In genomic region chr1:226436855-226437491, GRCh38 we compare ENCODE assay signal across 15 cellular contexts. TPM values are rescaled to one million over a fixed set of nuclear protein-coding genes. Genes with fewer than 3 reads are reported as not detected.
DNase-seq lines count a peak whose midpoint lies in the region; ATAC-seq and TF ChIP-seq lines count a peak whose summit lies in the region.
"Had no signal": no experiment of that assay in that cellular context is flagged by ENCODE, and none has a peak within 500 bp of the region (broad histone marks: within the 10 kb centered on the region; RNA-seq: fewer than 3 reads in every experiment).

No MANE protein-coding gene starts in this region.

- H3K9me3 ChIP-seq in SK-N-SH (no peaks in the 10 kb centered on the region), transverse colon (no peaks in the 10 kb centered on the region), endodermal cell (ENCODE audit: control insufficient read depth, low read length) (no peaks in the 10 kb centered on the region)
- H3K9me3 ChIP-seq: adrenal gland, lower lobe of right lung had no signal

- no peaks in the 10 kb centered on the region for H3F3A ChIP-seq in SK-N-SH (replicated peaks; ENCODE audit: insufficient read depth)

- H3K27ac ChIP-seq in SK-N-SH (ENCODE audit: low read depth in 2 of 2, low read length in 1 of 2) (no peak overlapping the region), transverse colon (no peak overlapping the region), endodermal cell (ENCODE audit: low read depth, low read length) (no peak overlapping the region)
- H3K27ac ChIP-seq: adrenal gland, lower lobe of right lung had no signal

- H3K9ac ChIP-seq in SK-N-SH = no peak overlapping the region
- no peak overlapping the region for H3K9ac ChIP-seq in endodermal cell (ENCODE audit: extremely low read depth, low read length, poor library complexity, severe bottlenecking)

- H4K20me1 ChIP-seq in SK-N-SH (ENCODE audit: insufficient read depth) = no peaks in the 10 kb centered on the region

- no peaks in the 10 kb centered on the region for H3K36me3 Mint-ChIP-seq in activated B cell treated with CpG ODN at 0.5 μM for 24 hours (ENCODE audit: low read depth)
- H3K36me3 Mint-ChIP-seq in endodermal cell (ENCODE audit: low read depth) = no peaks in the 10 kb centered on the region

- H3K4me1 ChIP-seq in SK-N-SH (ENCODE audit: control insufficient read depth in 1 of 2, insufficient read depth in 2 of 2, low read depth in 1 of 2, low read length in 1 of 2) (no peaks in the 10 kb centered on the region; a peak in 1 of 4 replicates), transverse colon (no peaks in the 10 kb centered on the region), endodermal cell (ENCODE audit: control insufficient read depth, insufficient read depth, low read length) (no peaks in the 10 kb centered on the region)
- H3K4me1 ChIP-seq: adrenal gland, lower lobe of right lung had no signal

- POLR2A ChIA-PET in SK-N-SH (lab: Yijun Ruan, JAX) = no interaction called here
- POLR2A ChIA-PET in activated B cell treated with CpG ODN at 0.5 μM for 24 hours (lab: Charles Lee) = interaction anchor here (0.6 to 1.1 kb wide), 3 partner anchors 8 to 355 kb away, joined by 3 read pairs; no protein-coding TSS in a partner anchor

- no peaks in the 10 kb centered on the region for H3K9me2 ChIP-seq in SK-N-SH

- no peaks in the 10 kb centered on the region for H3K36me3 ChIP-seq in SK-N-SH (replicated peaks in 1 of 2; ENCODE audit: control insufficient read depth in 1 of 2, insufficient read depth in 2 of 2, low read length in 1 of 2)
- no peaks in the 10 kb centered on the region for H3K36me3 ChIP-seq in transverse colon
- H3K36me3 ChIP-seq in endodermal cell (ENCODE audit: control insufficient read depth, insufficient read depth, low read length) = no peaks in the 10 kb centered on the region
- H3K36me3 ChIP-seq: adrenal gland, lower lobe of right lung had no signal

- TF ChIP-seq POLR2A in transverse colon (IDR thresholded peaks at IDR 0.05) = no peak

- no peak overlapping the region for H2AFZ ChIP-seq in SK-N-SH (ENCODE audit: low read depth)

- no peaks in the 10 kb centered on the region; the same call in 1 of the 2 replicates for H3K27me3 ChIP-seq in SK-N-SH (ENCODE audit: insufficient read depth)
- H3K27me3 ChIP-seq in transverse colon = peaks cover 6% of the 10 kb centered on the region
- H3K27me3 ChIP-seq in endodermal cell (ENCODE audit: control insufficient read depth, insufficient read depth, low read length, poor library complexity, severe bottlenecking) = no peaks in the 10 kb centered on the region

- H3K4me1 Mint-ChIP-seq in activated B cell treated with CpG ODN at 0.5 μM for 24 hours = peaks cover 39% of the 10 kb centered on the region
- no peaks in the 10 kb centered on the region for H3K4me1 Mint-ChIP-seq in endodermal cell

- CTCF ChIA-PET in SK-N-SH (lab: Yijun Ruan, JAX) (interaction anchor here (1.2 to 4.0 kb wide), 3 partner anchors 12 to 190 kb away, joined by 4 to 17 read pairs (median 4); no protein-coding TSS in a partner anchor), activated B cell treated with CpG ODN at 0.5 μM for 24 hours (lab: Charles Lee) (interaction anchor here (0.9 to 1.5 kb wide), 3 partner anchors 29 to 312 kb away, joined by 3 to 4 read pairs (median 4); partner anchors contain the start of gene PARP1)

- H3K79me2 ChIP-seq in SK-N-SH (ENCODE audit: insufficient read depth) = no peaks in the 10 kb centered on the region

- peak; percentile 24; the same call in 2 of the 3 replicates for ATAC-seq in SK-N-SH treated with all-trans-retinoic acid at 6 μM for 48 hours
- peak; percentile 82 for ATAC-seq in activated B cell treated with CpG ODN at 0.5 μM for 24 hours (ENCODE audit: low read depth)
- no peak for ATAC-seq in HG03025 (IDR thresholded peaks at IDR 0.05; ENCODE audit: low FRiP score, unreplicated experiment)
- ATAC-seq in GM19328 (IDR thresholded peaks at IDR 0.05; ENCODE audit: unreplicated experiment) = no peak
- ATAC-seq: lower lobe of right lung had no signal

- H3K4me3 Mint-ChIP-seq in activated B cell treated with CpG ODN at 0.5 μM for 24 hours (peak overlapping the region; percentile 30), endodermal cell (no peak overlapping the region)

- WGBS in SK-N-SH (ENCODE audit: low lambda C conversion rate) = 23% methylated on average over 7 of the region's 8 CpGs
- WGBS in transverse colon (ENCODE audit: low coverage in 1 of 2), 2 donors = 0 to 27% methylated on average over 1 to 8 of the region's 8 CpGs
- 83 to 92% methylated on average over 4 to 7 of the region's 8 CpGs for whole genome bisulfite sequencing in endodermal cell (ENCODE audit: insufficient coverage in 1 of 2, insufficient read length in 1 of 2), 2 experiments

- H3K27me3 Mint-ChIP-seq in activated B cell treated with CpG ODN at 0.5 μM for 24 hours (no peaks in the 10 kb centered on the region), endodermal cell (ENCODE audit: insufficient read depth) (no peaks in the 10 kb centered on the region)

- intact Hi-C loops in activated B cell treated with CpG ODN at 0.5 μM for 24 hours (cut with micrococcal nuclease) (loop anchor here (1.0 kb wide), 1 partner anchor 29 kb away; the partner anchor contains the start of gene PARP1), transverse colon (cut with DNase I; ENCODE audit: low total_unique reads) (no loop called here)

- in situ Hi-C loops in transverse colon (cut with MboI; ENCODE audit: low pct_ligation_motif_present in 1 of 4, low pct_unique_long_range_greater_than_20kb in 1 of 4, low sequenced_read_pairs in 3 of 4) = no loop called here

- no peak overlapping the region for H3K4me3 ChIP-seq in SK-N-SH (ENCODE audit: low read depth in 2 of 2, low read length in 1 of 2)
- H3K4me3 ChIP-seq in transverse colon = no peak overlapping the region
- no peak overlapping the region for H3K4me3 ChIP-seq in endodermal cell (ENCODE audit: low read length)
- H3K4me3 ChIP-seq: adrenal gland, lower lobe of right lung had no signal

- H3K9me3 Mint-ChIP-seq in activated B cell treated with CpG ODN at 0.5 μM for 24 hours (peaks cover 1% of the 10 kb centered on the region), endodermal cell (no peaks in the 10 kb centered on the region)

- H3K4me2 ChIP-seq in SK-N-SH = no peak overlapping the region

- TF ChIP-seq RAD21 in SK-N-SH (IDR thresholded peaks at IDR 0.05; ENCODE audit: low read length) = no peak

- H3K27ac Mint-ChIP-seq in activated B cell treated with CpG ODN at 0.5 μM for 24 hours (peak overlapping the region; percentile 60), endodermal cell (no peak overlapping the region)

- TF ChIP-seq EP300 in SK-N-SH (IDR thresholded peaks at IDR 0.05; ENCODE audit: borderline replicate concordance in 1 of 2, low read depth in 1 of 2, low read length in 1 of 2) = no peak
- TF ChIP-seq EP300 in transverse colon (IDR thresholded peaks at IDR 0.05; ENCODE audit: low read depth) = no peak

- TF ChIP-seq CTCF in SK-N-SH (IDR thresholded peaks at IDR 0.05) (no peak), activated B cell treated with CpG ODN at 0.5 μM for 24 hours (IDR thresholded peaks at IDR 0.05) (no peak), transverse colon (IDR thresholded peaks at IDR 0.05) (no peak), endodermal cell (conservative IDR thresholded peaks at IDR 0.05) (no peak)

- DNase-seq in SK-N-SH = no peak
- DNase-seq in NCI-H2107 (lab: John Stamatoyannopoulos, UW) = peak; percentile 88
- no peak for DNase-seq in activated B cell treated with CpG ODN at 0.5 μM for 24 hours
- peak; percentile 13 for DNase-seq in transverse colon
- DNase-seq in endodermal cell = no peak
- DNase-seq: activated CD4-positive, alpha-beta T cell treated with anti-CD3 and anti-CD28 coated beads, Interleukin-2, amount 50 U/mL, for 48 hours; adrenal gland; effector CD4-positive, alpha-beta T cell; head of caudate nucleus; lower lobe of right lung; SW 1271; trophoblast cell had no signal

TF ChIP-seq in SK-N-SH treated with all-trans-retinoic acid at 6 μM for 48 hours, 23 proteins besides CTCF, POLR2A, EP300 and RAD21:
- no peak for TF ChIP-seq SNAI2 (CRISPR knock-in tag; IDR thresholded peaks at IDR 0.05)
TF ChIP-seq in SK-N-SH treated with all-trans-retinoic acid at 6 μM for 48 hours: peak in this region for 0.

TF ChIP-seq in SK-N-SH, 30 proteins besides CTCF, POLR2A, EP300 and RAD21 (continues in another document):
- no peak for TF ChIP-seq MXI1 (IDR thresholded peaks at IDR 0.05; ENCODE audit: low read depth, low read length)
- no peak for TF ChIP-seq FOSL2 (IDR thresholded peaks at IDR 0.05; ENCODE audit: borderline replicate concordance, low read depth)
- no peak for TF ChIP-seq GABPA (IDR thresholded peaks at IDR 0.05; ENCODE audit: low read depth)
- TF ChIP-seq ELF1 (IDR thresholded peaks at IDR 0.05) = no peak
- TF ChIP-seq NRF1 (IDR thresholded peaks at IDR 0.05; ENCODE audit: low read depth, low read length) = no peak
- no peak for TF ChIP-seq USF2 (IDR thresholded peaks at IDR 0.05; ENCODE audit: borderline replicate concordance, low read depth, low read length)
- no peak for TF ChIP-seq PBX3 (IDR thresholded peaks at IDR 0.05)
- no peak for TF ChIP-seq SIN3A (IDR thresholded peaks at IDR 0.05; ENCODE audit: borderline replicate concordance, low read depth, low read length)
- TF ChIP-seq RFX5 (IDR thresholded peaks at IDR 0.05; ENCODE audit: low read length) = no peak
- no peak for TF ChIP-seq POLR2AphosphoS5 (IDR thresholded peaks at IDR 0.05; ENCODE audit: low read depth, low read length)

RNA-seq across cellular contexts. Expression of gene PARP1, which starts 29.1 kb away (rescaled TPM):
- 187 and 239 TPM in 2 replicates for polyA plus RNA-seq in SK-N-SH (2012; rRNA removed)
- 134 and 183 TPM in 2 replicates for polyA plus RNA-seq in SK-N-SH (2012; cell fraction: cytosol; rRNA removed)
- 167 and 228 TPM in 2 replicates for polyA plus RNA-seq in SK-N-SH (2012; cell fraction: nucleus; rRNA removed)
- 232 and 260 TPM in 2 replicates for total RNA-seq in activated B cell treated with CpG ODN at 0.5 μM for 24 hours
- total RNA-seq in transverse colon = 10 to 100 TPM; 23.2 to 74.4 (median 38.0) TPM
- 100 to 1,000 TPM; 170 to 173 TPM for total RNA-seq in endodermal cell
- 196 TPM for polyA plus RNA-seq in endodermal cell (2013, experiment 1 of 2)
- polyA plus RNA-seq in endodermal cell (2013, experiment 2 of 2) = 182 TPM

Comparison
In these comparisons a context has a peak if more than half of its experiments do, and no peak if none do; other contexts are left out.
1. ATAC-seq: peak in SK-N-SH treated with all-trans-retinoic acid at 6 μM for 48 hours (single experiment) and activated B cell treated with CpG ODN at 0.5 μM for 24 hours (single experiment); none in HG03025 (single experiment) and GM19328 (single experiment).
2. DNase-seq: peak in NCI-H2107 (single experiment) and transverse colon (single experiment); none in SK-N-SH (single experiment), activated B cell treated with CpG ODN at 0.5 μM for 24 hours (single experiment) and endodermal cell (single experiment).